ENCODE assay signal across 1 cellular context in the genomic region with DNA sequence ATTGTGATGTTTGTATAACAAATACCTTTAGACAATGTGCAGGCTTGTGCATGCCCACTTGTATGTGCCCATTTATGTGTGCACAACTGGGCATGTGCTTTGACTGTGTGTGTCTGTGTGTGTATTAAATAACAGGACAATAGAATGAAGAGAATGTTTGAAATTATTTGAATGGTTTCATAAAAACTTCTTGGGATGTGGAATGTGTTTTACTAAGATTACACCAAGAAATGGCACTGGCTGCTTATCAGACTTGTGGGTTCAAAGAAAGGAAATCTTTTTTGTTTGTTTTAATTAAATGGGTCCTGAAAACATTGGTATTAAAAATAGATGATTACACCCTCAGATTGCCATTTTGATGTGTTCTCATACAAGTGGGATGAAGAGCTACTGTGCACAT.
TF ChIP-seq lines count a peak whose summit lies in the region.

No MANE protein-coding gene starts in this region.

TF ChIP-seq in HepG2, 621 proteins besides CTCF, POLR2A, EP300 and RAD21 (continued from another document):
- TF ChIP-seq ZNF407 (CRISPR knock-in tag; IDR thresholded peaks at IDR 0.05; ENCODE audit: not compliant biosample characterization) = no peak
- no peak for TF ChIP-seq ZNF564 (CRISPR knock-in tag; IDR thresholded peaks at IDR 0.05)
- no peak for TF ChIP-seq ZNF10 (CRISPR knock-in tag; IDR thresholded peaks at IDR 0.05; ENCODE audit: borderline replicate concordance, low read depth)
- TF ChIP-seq HHEX (CRISPR knock-in tag; IDR thresholded peaks at IDR 0.05) = no peak
- no peak for TF ChIP-seq ZNF329 (CRISPR knock-in tag; IDR thresholded peaks at IDR 0.05; ENCODE audit: low read depth)
- no peak for TF ChIP-seq ZNF33B (CRISPR knock-in tag; IDR thresholded peaks at IDR 0.05)
- TF ChIP-seq HNRNPH1 (optimal IDR thresholded peaks at IDR 0.05; ENCODE audit: low read depth, low read length) = no peak
- TF ChIP-seq ZNF484 (CRISPR knock-in tag; IDR thresholded peaks at IDR 0.05; ENCODE audit: borderline replicate concordance, low read depth) = no peak
- TF ChIP-seq REST (IDR thresholded peaks at IDR 0.05; ENCODE audit: borderline replicate concordance in 1 of 2, low read depth in 1 of 2, low read length in 2 of 2) = no peak
- TF ChIP-seq PRDM15 (CRISPR knock-in tag; IDR thresholded peaks at IDR 0.05) = no peak
- no peak for TF ChIP-seq STAG1 (CRISPR knock-in tag; IDR thresholded peaks at IDR 0.05)
- no peak for TF ChIP-seq ZNF318 (CRISPR knock-in tag; IDR thresholded peaks at IDR 0.05)
- no peak for TF ChIP-seq ZBTB1 (CRISPR knock-in tag; IDR thresholded peaks at IDR 0.05; ENCODE audit: borderline replicate concordance)
- TF ChIP-seq ZKSCAN1 (IDR thresholded peaks at IDR 0.05; ENCODE audit: low read length) = no peak
- no peak for TF ChIP-seq ZNF816 (CRISPR knock-in tag; IDR thresholded peaks at IDR 0.05; ENCODE audit: borderline replicate concordance)
- no peak for TF ChIP-seq ZNF282 (IDR thresholded peaks at IDR 0.05; ENCODE audit: partially characterized antibody)
- no peak for TF ChIP-seq ZNF20 (CRISPR knock-in tag; IDR thresholded peaks at IDR 0.05)
- TF ChIP-seq, protein P1, sequence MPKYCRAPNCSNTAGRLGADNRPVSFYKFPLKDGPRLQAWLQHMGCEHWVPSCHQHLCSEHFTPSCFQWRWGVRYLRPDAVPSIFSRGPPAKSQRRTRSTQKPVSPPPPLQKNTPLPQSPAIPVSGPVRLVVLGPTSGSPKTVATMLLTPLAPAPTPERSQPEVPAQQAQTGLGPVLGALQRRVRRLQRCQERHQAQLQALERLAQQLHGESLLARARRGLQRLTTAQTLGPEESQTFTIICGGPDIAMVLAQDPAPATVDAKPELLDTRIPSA (CRISPR knock-in tag; IDR thresholded peaks at IDR 0.05; ENCODE audit: borderline replicate concordance) = no peak
- TF ChIP-seq ERF (CRISPR knock-in tag; IDR thresholded peaks at IDR 0.05) = no peak
